In the genomic region with DNA sequence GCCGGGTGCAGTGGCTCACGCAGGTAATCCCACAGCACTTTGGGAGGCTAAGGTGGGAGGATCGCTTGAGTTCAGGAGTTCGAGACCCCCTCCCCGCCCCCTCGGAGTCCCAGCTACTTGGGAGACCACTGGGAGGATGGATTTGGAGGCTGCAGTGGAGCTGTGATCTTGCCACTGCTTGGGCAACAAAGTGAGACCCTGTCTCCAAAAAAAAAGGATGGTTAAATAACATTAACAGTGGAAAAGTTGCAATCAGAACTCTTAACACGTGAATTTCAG, we compare ENCODE assay signal across 8 cellular contexts. TPM values are rescaled to one million over a fixed set of nuclear protein-coding genes. Genes with fewer than 3 reads are reported as not detected.
DNase-seq lines count a peak whose midpoint lies in the region; ATAC-seq and TF ChIP-seq lines count a peak whose summit lies in the region.

No MANE protein-coding gene starts in this region.

- peaks cover 0 to 10% of the 10 kb centered on the region in 2 donors for H3K36me3 ChIP-seq in adrenal gland (replicated peaks in 1 of 2)
- H3K36me3 ChIP-seq in right lobe of liver = peaks cover 0 to 6% (median 0%) of the 10 kb centered on the region in 4 donors
- H3K36me3 ChIP-seq in thoracic aorta = peaks cover 12% of the 10 kb centered on the region

- intact Hi-C loops in activated CD4-positive, alpha-beta T cell treated with anti-CD3 and anti-CD28 coated beads, Interleukin-2, amount 10 ng/mL, durations not matched to agents 24 days and 14 days (cut with micrococcal nuclease) = loop anchor here (5.0 to 10.0 kb wide), 4 partner anchors 302 to 833 kb away; a partner anchor contains a TSS
- intact Hi-C loops in adrenal gland (cut with DNase I) = no loop called here
- intact Hi-C loops in right lobe of liver (cut with DNase I) = no loop called here

- H3K9me3 ChIP-seq in adrenal gland (replicated peaks in 1 of 3) (no peaks in the 10 kb centered on the region), right lobe of liver (no peaks in the 10 kb centered on the region), thoracic aorta (no peaks in the 10 kb centered on the region)

- no peaks in the 10 kb centered on the region for H3K9me3 Mint-ChIP-seq in activated CD4-positive, alpha-beta T cell treated with anti-CD3 and anti-CD28 coated beads, Interleukin-2, amount 10 ng/mL, durations not matched to agents 24 days and 14 days

- no peak for TF ChIP-seq CTCF in adrenal gland (IDR thresholded peaks at IDR 0.05)
- no peak for TF ChIP-seq CTCF in right lobe of liver (IDR thresholded peaks at IDR 0.05)
- TF ChIP-seq CTCF in thoracic aorta (IDR thresholded peaks at IDR 0.05) = no peak

- TF ChIP-seq POLR2A in adrenal gland (IDR thresholded peaks at IDR 0.05) (no peak), right lobe of liver (IDR thresholded peaks at IDR 0.05) (no peak)

- peak overlapping the region; percentile 96 to 99 (median 97) for H3K27ac ChIP-seq in adrenal gland
- H3K27ac ChIP-seq in right lobe of liver = peak overlapping the region; percentile 96 to 99 (median 96)
- H3K27ac ChIP-seq in thoracic aorta = peak overlapping the region; percentile 97 to 100

- ATAC-seq in right lobe of liver = no peak
- no peak for ATAC-seq in thoracic aorta (ENCODE audit: insufficient number of reproducible peaks, low FRiP score, low read depth)
- no peak for ATAC-seq in HG03342 (IDR thresholded peaks at IDR 0.05; ENCODE audit: unreplicated experiment)

- H3K27ac Mint-ChIP-seq in activated CD4-positive, alpha-beta T cell treated with anti-CD3 and anti-CD28 coated beads, Interleukin-2, amount 10 ng/mL, durations not matched to agents 24 days and 14 days = peak overlapping the region; percentile 99

- H3K4me1 Mint-ChIP-seq in activated CD4-positive, alpha-beta T cell treated with anti-CD3 and anti-CD28 coated beads, Interleukin-2, amount 10 ng/mL, durations not matched to agents 24 days and 14 days = peaks cover 44% of the 10 kb centered on the region

- no peaks in the 10 kb centered on the region for H3K27me3 Mint-ChIP-seq in activated CD4-positive, alpha-beta T cell treated with anti-CD3 and anti-CD28 coated beads, Interleukin-2, amount 10 ng/mL, durations not matched to agents 24 days and 14 days

- no peaks in the 10 kb centered on the region for H3K27me3 ChIP-seq in adrenal gland
- no peaks in the 10 kb centered on the region for H3K27me3 ChIP-seq in right lobe of liver
- H3K27me3 ChIP-seq in thoracic aorta (replicated peaks; ENCODE audit: insufficient read depth) = no peaks in the 10 kb centered on the region

- H3K4me3 Mint-ChIP-seq in activated CD4-positive, alpha-beta T cell treated with anti-CD3 and anti-CD28 coated beads, Interleukin-2, amount 10 ng/mL, durations not matched to agents 24 days and 14 days = peak overlapping the region; percentile 95

- H3K36me3 Mint-ChIP-seq in activated CD4-positive, alpha-beta T cell treated with anti-CD3 and anti-CD28 coated beads, Interleukin-2, amount 10 ng/mL, durations not matched to agents 24 days and 14 days (ENCODE audit: low read depth) = peaks cover 18% of the 10 kb centered on the region

- no peak for DNase-seq in activated CD4-positive, alpha-beta T cell treated with anti-CD3 and anti-CD28 coated beads, Interleukin-2, amount 10 ng/mL, durations not matched to agents 24 days and 14 days
- DNase-seq in activated CD4-positive, alpha-beta T cell treated with anti-CD3 and anti-CD28 coated beads for 48 hours = no peak
- DNase-seq in adrenal gland (peak in 3 of 7 donors; percentile 14 to 25 (median 21)), right lobe of liver (no peak), thoracic aorta (ENCODE audit: low spot score) (no peak), NCI-H748 (lab: John Stamatoyannopoulos, UW; ENCODE audit: unreplicated experiment) (no peak), OCI-M1 (lab: John Stamatoyannopoulos, UW) (no peak)

- 46 to 64% (median 51%) methylated on average over 7 of the region's 7 CpGs for WGBS in adrenal gland, 4 donors
- WGBS in right lobe of liver (ENCODE audit: insufficient coverage, low coverage, low lambda C conversion rate, missing lambda C conversion rate) = 42% methylated on average over 7 of the region's 7 CpGs

- H3K4me1 ChIP-seq in adrenal gland (replicated peaks in 1 of 2) = peaks cover 27 to 45% of the 10 kb centered on the region in 2 donors
- H3K4me1 ChIP-seq in right lobe of liver = peaks cover 0 to 35% (median 15%) of the 10 kb centered on the region in 4 donors
- peaks cover 33 to 51% of the 10 kb centered on the region in 2 donors for H3K4me1 ChIP-seq in thoracic aorta (ENCODE audit: control insufficient read depth in 1 of 2, low read depth in 2 of 2)

- H3K4me3 ChIP-seq in adrenal gland (peak overlapping the region in 2 of 4 donors; percentile 58 to 76), right lobe of liver (peak overlapping the region; percentile 61 to 78 (median 74)), thoracic aorta (peak overlapping the region; percentile 89)

RNA-seq across cellular contexts. Expression of a gene that starts 1.4 kb away (rescaled TPM):
- 37.1 and 39.1 TPM in 2 replicates for total RNA-seq in activated CD4-positive, alpha-beta T cell treated with anti-CD3 and anti-CD28 coated beads, Interleukin-2, amount 10 ng/mL, durations not matched to agents 24 days and 14 days
- 10 to 100 TPM; 20.8 to 55.9 (median 49.6) TPM for total RNA-seq in adrenal gland
- polyA plus RNA-seq in adrenal gland = 10 to 100 TPM; 16.8 to 64.4 (median 20.1) TPM
- total RNA-seq in right lobe of liver = 10 to 100 TPM; 12.9 to 22.4 (median 15.7) TPM
- total RNA-seq in thoracic aorta = 10 to 100 TPM; 39.8 to 94.4 TPM

RNA-seq across cellular contexts. Expression of a gene that starts 1.6 kb away (rescaled TPM):
- 15.0 and 17.6 TPM in 2 replicates for total RNA-seq in activated CD4-positive, alpha-beta T cell treated with anti-CD3 and anti-CD28 coated beads, Interleukin-2, amount 10 ng/mL, durations not matched to agents 24 days and 14 days
- total RNA-seq in adrenal gland (10 to 100 TPM; 10.3 to 37.2 (median 24.5) TPM), right lobe of liver (10 to 100 TPM; 11.4 to 37.6 (median 18.4) TPM), thoracic aorta (10 to 100 TPM; 32.0 to 78.8 TPM)
- polyA plus RNA-seq in adrenal gland = 10 to 100 TPM in 2 of 3 donors, 1 to 10 TPM in 1; 8.5 to 14.6 (median 12.6) TPM
